In genomic region chr2:80086831-80087230, GRCh38 we compare ENCODE assay signal across 1 cellular context.
TF ChIP-seq lines count a peak whose summit lies in the region.

No MANE protein-coding gene starts in this region.

TF ChIP-seq in WTC11, 78 proteins besides CTCF, POLR2A, EP300 and RAD21 (continued from another document):
- TF ChIP-seq, protein P1, sequence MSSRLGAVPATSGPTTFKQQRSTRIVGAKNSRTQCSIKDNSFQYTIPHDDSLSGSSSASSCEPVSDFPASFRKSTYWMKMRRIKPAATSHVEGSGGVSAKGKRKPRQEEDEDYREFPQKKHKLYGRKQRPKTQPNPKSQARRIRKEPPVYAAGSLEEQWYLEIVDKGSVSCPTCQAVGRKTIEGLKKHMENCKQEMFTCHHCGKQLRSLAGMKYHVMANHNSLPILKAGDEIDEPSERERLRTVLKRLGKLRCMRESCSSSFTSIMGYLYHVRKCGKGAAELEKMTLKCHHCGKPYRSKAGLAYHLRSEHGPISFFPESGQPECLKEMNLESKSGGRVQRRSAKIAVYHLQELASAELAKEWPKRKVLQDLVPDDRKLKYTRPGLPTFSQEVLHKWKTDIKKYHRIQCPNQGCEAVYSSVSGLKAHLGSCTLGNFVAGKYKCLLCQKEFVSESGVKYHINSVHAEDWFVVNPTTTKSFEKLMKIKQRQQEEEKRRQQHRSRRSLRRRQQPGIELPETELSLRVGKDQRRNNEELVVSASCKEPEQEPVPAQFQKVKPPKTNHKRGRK (CRISPR knock-in tag; IDR thresholded peaks at IDR 0.05; ENCODE audit: borderline replicate concordance) = no peak
